Comparison of ENCODE assay signal across 11 cellular contexts in genomic region chr7:106347229-106347833, GRCh38.
A peak's percentile ranks its signal among the peaks of the same experiment; 100 is the strongest.
DNase-seq lines count a peak whose midpoint lies in the region; ATAC-seq and TF ChIP-seq lines count a peak whose summit lies in the region.
"Had no signal": no experiment of that assay in that cellular context is flagged by ENCODE, and none has a peak within 500 bp of the region (broad histone marks: within the 10 kb centered on the region; RNA-seq: fewer than 3 reads in every experiment).

No MANE protein-coding gene starts in this region.

- CTCF ChIA-PET in activated CD4-positive, alpha-beta memory T cell treated with anti-CD3 and anti-CD28 coated beads, Interleukin-2, amount 10 ng/mL, durations not matched to agents 7 days and 5 days (lab: Charles Lee), result interaction anchor here (0.8 to 1.7 kb wide), 2 partner anchors 63 to 175 kb away, joined by 4 to 6 read pairs; partner anchors contain the start of gene NAMPT

- peak; percentile 64 for DNase-seq in activated CD4-positive, alpha-beta T cell treated with anti-CD3 and anti-CD28 coated beads, Interleukin-2, amount 10 ng/mL, durations not matched to agents 24 days and 14 days
- DNase-seq in activated CD4-positive, alpha-beta T cell treated with anti-CD3 and anti-CD28 coated beads, Interleukin-2, amount 50 U/mL, for 1 hour, result no peak
- DNase-seq in activated CD4-positive, alpha-beta memory T cell treated with anti-CD3 and anti-CD28 coated beads, Interleukin-2, amount 10 ng/mL, durations not matched to agents 7 days and 5 days, result peak; percentile 29
- DNase-seq in natural killer cell (no peak), GM13977 (ENCODE audit: low spot score) (no peak), substantia nigra (lab: John Stamatoyannopoulos, UW) (no peak)
- DNase-seq: ACHN, heart left ventricle, NCI-H510A had no signal

- in situ Hi-C loops in GM13977 (cut with MboI; ENCODE audit: low pct_unique_long_range_greater_than_20kb, low sequenced_read_pairs, unreplicated experiment), result no loop called here

- POLR2A ChIA-PET in activated CD4-positive, alpha-beta memory T cell treated with anti-CD3 and anti-CD28 coated beads, Interleukin-2, amount 10 ng/mL, durations not matched to agents 7 days and 5 days (lab: Charles Lee), result interaction anchor here (0.7 to 4.7 kb wide), 5 partner anchors 62 to 517 kb away, joined by 3 to 68 read pairs (median 3); partner anchors contain the start of gene NAMPT

- H3K27ac Mint-ChIP-seq in activated CD4-positive, alpha-beta T cell treated with anti-CD3 and anti-CD28 coated beads, Interleukin-2, amount 10 ng/mL, durations not matched to agents 24 days and 14 days, result peak overlapping the region; percentile 99
- H3K27ac Mint-ChIP-seq in activated CD4-positive, alpha-beta memory T cell treated with anti-CD3 and anti-CD28 coated beads, Interleukin-2, amount 10 ng/mL, durations not matched to agents 7 days and 5 days, result peak overlapping the region; percentile 94
- peak overlapping the region; percentile 12 to 72 for H3K27ac Mint-ChIP-seq in natural killer cell

- TF ChIP-seq CTCF in natural killer cell (IDR thresholded peaks at IDR 0.05), result no peak
- TF ChIP-seq CTCF in GM13977 (IDR thresholded peaks at IDR 0.05; ENCODE audit: extremely low read depth, insufficient read depth, missing control alignments), result no peak

- H3K27ac ChIP-seq in substantia nigra (ENCODE audit: low read depth, low read length, poor library complexity, severe bottlenecking), result no peak overlapping the region

- peaks cover 33% of the 10 kb centered on the region for H3K9me3 Mint-ChIP-seq in activated CD4-positive, alpha-beta T cell treated with anti-CD3 and anti-CD28 coated beads, Interleukin-2, amount 10 ng/mL, durations not matched to agents 24 days and 14 days
- H3K9me3 Mint-ChIP-seq in activated CD4-positive, alpha-beta memory T cell treated with anti-CD3 and anti-CD28 coated beads, Interleukin-2, amount 10 ng/mL, durations not matched to agents 7 days and 5 days, result peaks cover 41% of the 10 kb centered on the region
- H3K9me3 Mint-ChIP-seq in natural killer cell, result peaks cover 2 to 8% of the 10 kb centered on the region in 2 donors

- intact Hi-C loops in activated CD4-positive, alpha-beta T cell treated with anti-CD3 and anti-CD28 coated beads, Interleukin-2, amount 10 ng/mL, durations not matched to agents 24 days and 14 days (cut with micrococcal nuclease), result loop anchor here (2.0 to 5.0 kb wide), 2 partner anchors 523 to 1405 kb away; no protein-coding TSS in a partner anchor
- intact Hi-C loops in natural killer cell (cut with micrococcal nuclease), result no loop called here

- no peaks in the 10 kb centered on the region for H3K27me3 Mint-ChIP-seq in activated CD4-positive, alpha-beta T cell treated with anti-CD3 and anti-CD28 coated beads, Interleukin-2, amount 10 ng/mL, durations not matched to agents 24 days and 14 days
- peaks cover 2% of the 10 kb centered on the region for H3K27me3 Mint-ChIP-seq in activated CD4-positive, alpha-beta memory T cell treated with anti-CD3 and anti-CD28 coated beads, Interleukin-2, amount 10 ng/mL, durations not matched to agents 7 days and 5 days
- H3K27me3 Mint-ChIP-seq in natural killer cell (ENCODE audit: low read depth in 2 of 2), result peaks cover 12 to 22% of the 10 kb centered on the region in 2 donors

- H3K4me3 Mint-ChIP-seq in activated CD4-positive, alpha-beta T cell treated with anti-CD3 and anti-CD28 coated beads, Interleukin-2, amount 10 ng/mL, durations not matched to agents 24 days and 14 days, result peak overlapping the region; percentile 61
- H3K4me3 Mint-ChIP-seq in activated CD4-positive, alpha-beta memory T cell treated with anti-CD3 and anti-CD28 coated beads, Interleukin-2, amount 10 ng/mL, durations not matched to agents 7 days and 5 days, result peak overlapping the region; percentile 26
- H3K4me3 Mint-ChIP-seq in natural killer cell, result peak overlapping the region; percentile 4

- peaks cover 46% of the 10 kb centered on the region for H3K4me1 Mint-ChIP-seq in activated CD4-positive, alpha-beta T cell treated with anti-CD3 and anti-CD28 coated beads, Interleukin-2, amount 10 ng/mL, durations not matched to agents 24 days and 14 days
- peaks cover 43% of the 10 kb centered on the region for H3K4me1 Mint-ChIP-seq in activated CD4-positive, alpha-beta memory T cell treated with anti-CD3 and anti-CD28 coated beads, Interleukin-2, amount 10 ng/mL, durations not matched to agents 7 days and 5 days
- H3K4me1 Mint-ChIP-seq in natural killer cell, result peaks cover 20 to 29% of the 10 kb centered on the region in 2 donors

- peak; percentile 3 for ATAC-seq in HG03457 (IDR thresholded peaks at IDR 0.05; ENCODE audit: unreplicated experiment)
- peak in 2 of 3 donors; percentile 39 to 47 for ATAC-seq in natural killer cell
- ATAC-seq in HG03520 (IDR thresholded peaks at IDR 0.05; ENCODE audit: unreplicated experiment), result no peak

- H3K36me3 Mint-ChIP-seq in activated CD4-positive, alpha-beta T cell treated with anti-CD3 and anti-CD28 coated beads, Interleukin-2, amount 10 ng/mL, durations not matched to agents 24 days and 14 days (ENCODE audit: low read depth), result peaks cover 28% of the 10 kb centered on the region
- peaks cover 54% of the 10 kb centered on the region for H3K36me3 Mint-ChIP-seq in activated CD4-positive, alpha-beta memory T cell treated with anti-CD3 and anti-CD28 coated beads, Interleukin-2, amount 10 ng/mL, durations not matched to agents 7 days and 5 days (ENCODE audit: low read depth)
- peaks cover 14% of the 10 kb centered on the region for H3K36me3 Mint-ChIP-seq in natural killer cell

Comparison
In these comparisons a context has a peak if more than half of its experiments do, and no peak if none do; other contexts are left out.
1. DNase-seq: peak in activated CD4-positive, alpha-beta T cell treated with anti-CD3 and anti-CD28 coated beads, Interleukin-2, amount 10 ng/mL, durations not matched to agents 24 days and 14 days (single experiment) and activated CD4-positive, alpha-beta memory T cell treated with anti-CD3 and anti-CD28 coated beads, Interleukin-2, amount 10 ng/mL, durations not matched to agents 7 days and 5 days (single experiment); none in activated CD4-positive, alpha-beta T cell treated with anti-CD3 and anti-CD28 coated beads, Interleukin-2, amount 50 U/mL, for 1 hour (single experiment), natural killer cell (single experiment), GM13977 (single experiment) and substantia nigra (0 of 49).
2. H3K27ac Mint-ChIP-seq: peak in every context shown above with its lines; median percentile 99 in activated CD4-positive, alpha-beta T cell treated with anti-CD3 and anti-CD28 coated beads, Interleukin-2, amount 10 ng/mL, durations not matched to agents 24 days and 14 days; 94 in activated CD4-positive, alpha-beta memory T cell treated with anti-CD3 and anti-CD28 coated beads, Interleukin-2, amount 10 ng/mL, durations not matched to agents 7 days and 5 days; 42 in natural killer cell.
3. H3K4me3 Mint-ChIP-seq: peak in every context shown above with its lines; median percentile 61 in activated CD4-positive, alpha-beta T cell treated with anti-CD3 and anti-CD28 coated beads, Interleukin-2, amount 10 ng/mL, durations not matched to agents 24 days and 14 days; 26 in activated CD4-positive, alpha-beta memory T cell treated with anti-CD3 and anti-CD28 coated beads, Interleukin-2, amount 10 ng/mL, durations not matched to agents 7 days and 5 days; 4 in natural killer cell.